ENCODE assay signal across 15 cellular contexts in the genomic region with DNA sequence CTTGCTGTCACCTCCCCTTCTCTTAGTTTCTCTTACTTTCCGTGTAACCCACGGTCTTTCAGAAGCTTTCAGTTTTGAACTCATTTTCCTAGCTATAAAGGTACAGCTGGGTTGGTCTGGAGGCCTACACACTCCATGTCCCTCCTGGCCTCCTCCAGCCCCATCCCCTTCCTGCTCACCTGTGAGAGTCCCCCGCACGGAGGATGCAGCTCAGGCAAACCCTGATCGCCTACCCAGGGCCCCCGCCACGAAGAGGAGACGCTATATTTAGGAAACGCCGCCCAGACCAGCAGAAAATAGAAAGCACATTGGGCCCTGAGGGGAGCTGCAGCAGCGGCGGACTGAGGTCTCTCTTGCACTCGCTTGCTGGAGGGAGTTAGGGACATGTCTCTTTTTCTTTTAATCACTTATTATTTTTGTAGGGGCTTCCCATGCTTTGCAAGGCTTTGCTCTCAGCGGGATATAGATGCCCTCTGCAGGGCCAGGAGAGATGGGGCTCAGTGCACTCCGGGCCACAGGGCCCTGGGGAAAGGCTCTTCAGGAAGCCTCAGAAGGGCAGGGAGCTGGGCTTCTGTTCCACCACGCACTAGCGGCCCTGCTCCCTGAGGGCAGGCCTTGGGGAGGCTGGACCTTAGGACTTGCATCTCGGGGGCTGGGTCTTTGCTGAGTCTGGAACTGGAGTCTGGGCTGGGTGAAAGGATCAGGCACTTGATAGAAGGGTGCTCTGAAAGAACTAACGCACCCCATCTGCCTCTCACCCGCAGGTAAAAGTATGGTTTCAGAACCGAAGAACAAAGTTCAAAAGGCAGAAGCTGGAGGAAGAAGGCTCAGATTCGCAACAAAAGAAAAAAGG. TPM values are rescaled to one million over a fixed set of nuclear protein-coding genes. Genes with fewer than 3 reads are reported as not detected.
A peak's percentile ranks its signal among the peaks of the same experiment; 100 is the strongest.
DNase-seq lines count a peak whose midpoint lies in the region; ATAC-seq, FAIRE-seq and TF ChIP-seq lines count a peak whose summit lies in the region.
"Had no signal": no experiment of that assay in that cellular context is flagged by ENCODE, and none has a peak within 500 bp of the region (broad histone marks: within the 10 kb centered on the region; RNA-seq: fewer than 3 reads in every experiment).

No MANE protein-coding gene starts in this region.

- no peak for FAIRE-seq in urothelium cell line (lab: Jason Lieb, UNC)

- H3K36me3 Mint-ChIP-seq in activated T-helper 1 cell treated with anti-CD3 and anti-CD28 coated beads, Interleukin-12 subunit alpha, Interleukin-12 subunit beta, Interleukin-2, Interleukin-4 antibody, amounts not matched to agents 30 ng/mL and 10 ng/mL and 1 ng/mL, durations not matched to agents 14 hours and 24 hours and 36 hours (ENCODE audit: low read depth), result peaks cover 2% of the 10 kb centered on the region
- H3K36me3 Mint-ChIP-seq in stimulated activated naive B cell treated with anti-CD40 and anti-IgM and Interleukin-4, amounts not matched to agents 10 μg/mL and 1 μg/mL and 100 μg/mL, for 72 hours, result peaks cover 1 to 14% of the 10 kb centered on the region in 2 donors

- ATAC-seq in GM18498 (IDR thresholded peaks at IDR 0.05; ENCODE audit: unreplicated experiment), result peak; percentile 43
- ATAC-seq in stimulated activated naive B cell treated with anti-CD40 and anti-IgM and Interleukin-4, amounts not matched to agents 10 μg/mL and 1 μg/mL and 100 μg/mL, for 72 hours (replicated peaks), result no peak

- peaks cover 5% of the 10 kb centered on the region for H3K27me3 ChIP-seq in kidney epithelial cell (ENCODE audit: control insufficient read depth, insufficient read depth, low read length)

- TF ChIP-seq CTCF in kidney epithelial cell (IDR thresholded peaks at IDR 0.05; ENCODE audit: insufficient read depth, low read length, poor library complexity, severe bottlenecking), result no peak

- peak overlapping the region; percentile 86 for H3K4me3 ChIP-seq in kidney epithelial cell (ENCODE audit: low read depth, low read length)

- no peaks in the 10 kb centered on the region for H3K9me3 Mint-ChIP-seq in activated T-helper 1 cell treated with anti-CD3 and anti-CD28 coated beads, Interleukin-12 subunit alpha, Interleukin-12 subunit beta, Interleukin-2, Interleukin-4 antibody, amounts not matched to agents 30 ng/mL and 10 ng/mL and 1 ng/mL, durations not matched to agents 14 hours and 24 hours and 36 hours
- H3K9me3 Mint-ChIP-seq in stimulated activated naive B cell treated with anti-CD40 and anti-IgM and Interleukin-4, amounts not matched to agents 10 μg/mL and 1 μg/mL and 100 μg/mL, for 72 hours, result peaks cover 0 to 1% of the 10 kb centered on the region in 2 donors

- no peak for DNase-seq in activated T-helper 1 cell treated with anti-CD3 and anti-CD28 coated beads, Interleukin-12 subunit alpha, Interleukin-12 subunit beta, Interleukin-2, Interleukin-4 antibody, amounts not matched to agents 30 ng/mL and 10 ng/mL and 1 ng/mL, durations not matched to agents 14 hours and 24 hours and 36 hours (ENCODE audit: low spot score)
- DNase-seq in kidney epithelial cell (ENCODE audit: low read depth), result no peak
- DNase-seq in stimulated activated naive B cell treated with anti-CD40 and anti-IgM and Interleukin-4, amounts not matched to agents 10 μg/mL and 1 μg/mL and 100 μg/mL, for 72 hours, result no peak
- DNase-seq in SHP77 treated with DMSO at 0.1 percent for 48 hours (lab: John Stamatoyannopoulos, UW), result no peak
- no peak for DNase-seq in amniotic stem cell (lab: John Stamatoyannopoulos, UW)
- no peak for DNase-seq in urothelium cell line (ENCODE audit: low spot score)
- DNase-seq: activated CD4-positive, CD25-positive, alpha-beta regulatory T cell; brain microvascular endothelial cell; mammary epithelial cell; NCI-H2171; stimulated activated CD4-positive, alpha-beta T cell treated with anti-CD3 and anti-CD28 coated beads, Interleukin-2, amount 100 ng/mL, for 48 hours; stimulated activated naive CD4-positive, alpha-beta T cell had no signal

- intact Hi-C loops in activated T-helper 1 cell treated with anti-CD3 and anti-CD28 coated beads, Interleukin-12 subunit alpha, Interleukin-12 subunit beta, Interleukin-2, Interleukin-4 antibody, amounts not matched to agents 30 ng/mL and 10 ng/mL and 1 ng/mL, durations not matched to agents 14 hours and 24 hours and 36 hours (cut with micrococcal nuclease), result loop anchor here (2.0 kb wide), 1 partner anchor 415 kb away; no protein-coding TSS in a partner anchor

- no peaks in the 10 kb centered on the region for H3K36me3 ChIP-seq in kidney epithelial cell (ENCODE audit: control insufficient read depth, insufficient read depth, low read length)
- H3K36me3 ChIP-seq: brain microvascular endothelial cell had no signal

- peak overlapping the region; percentile 4 for H3K27ac Mint-ChIP-seq in activated T-helper 1 cell treated with anti-CD3 and anti-CD28 coated beads, Interleukin-12 subunit alpha, Interleukin-12 subunit beta, Interleukin-2, Interleukin-4 antibody, amounts not matched to agents 30 ng/mL and 10 ng/mL and 1 ng/mL, durations not matched to agents 14 hours and 24 hours and 36 hours
- H3K27ac Mint-ChIP-seq in stimulated activated naive B cell treated with anti-CD40 and anti-IgM and Interleukin-4, amounts not matched to agents 10 μg/mL and 1 μg/mL and 100 μg/mL, for 72 hours, result peak overlapping the region; percentile 75

- H3K27me3 Mint-ChIP-seq in activated T-helper 1 cell treated with anti-CD3 and anti-CD28 coated beads, Interleukin-12 subunit alpha, Interleukin-12 subunit beta, Interleukin-2, Interleukin-4 antibody, amounts not matched to agents 30 ng/mL and 10 ng/mL and 1 ng/mL, durations not matched to agents 14 hours and 24 hours and 36 hours (ENCODE audit: insufficient read depth), result peaks cover 85% of the 10 kb centered on the region
- H3K27me3 Mint-ChIP-seq in stimulated activated naive B cell treated with anti-CD40 and anti-IgM and Interleukin-4, amounts not matched to agents 10 μg/mL and 1 μg/mL and 100 μg/mL, for 72 hours, result peaks cover 64 to 86% of the 10 kb centered on the region in 2 donors

- H3K4me1 Mint-ChIP-seq in activated T-helper 1 cell treated with anti-CD3 and anti-CD28 coated beads, Interleukin-12 subunit alpha, Interleukin-12 subunit beta, Interleukin-2, Interleukin-4 antibody, amounts not matched to agents 30 ng/mL and 10 ng/mL and 1 ng/mL, durations not matched to agents 14 hours and 24 hours and 36 hours (ENCODE audit: low read depth), result peaks cover 7% of the 10 kb centered on the region
- peaks cover 19 to 42% of the 10 kb centered on the region in 2 donors for H3K4me1 Mint-ChIP-seq in stimulated activated naive B cell treated with anti-CD40 and anti-IgM and Interleukin-4, amounts not matched to agents 10 μg/mL and 1 μg/mL and 100 μg/mL, for 72 hours

- no peak overlapping the region for H3K4me3 Mint-ChIP-seq in activated T-helper 1 cell treated with anti-CD3 and anti-CD28 coated beads, Interleukin-12 subunit alpha, Interleukin-12 subunit beta, Interleukin-2, Interleukin-4 antibody, amounts not matched to agents 30 ng/mL and 10 ng/mL and 1 ng/mL, durations not matched to agents 14 hours and 24 hours and 36 hours
- H3K4me3 Mint-ChIP-seq in stimulated activated naive B cell treated with anti-CD40 and anti-IgM and Interleukin-4, amounts not matched to agents 10 μg/mL and 1 μg/mL and 100 μg/mL, for 72 hours, result peak overlapping the region in 1 of 2 donors; percentile 45

RNA-seq across cellular contexts. Expression of a gene that starts 5.0 kb away (rescaled TPM):
- not detected in 2 replicates for total RNA-seq in activated T-helper 1 cell treated with anti-CD3 and anti-CD28 coated beads, Interleukin-12 subunit alpha, Interleukin-12 subunit beta, Interleukin-2, Interleukin-4 antibody, amounts not matched to agents 30 ng/mL and 10 ng/mL and 1 ng/mL, durations not matched to agents 14 hours and 24 hours and 36 hours
- 4.1 and 6.1 TPM in 2 replicates for total RNA-seq in kidney epithelial cell
- total RNA-seq: M059J, mammary epithelial cell, SK-MEL-5 had no signal
